In genomic region chr1:10161121-10161520, GRCh38 we compare ENCODE assay signal across 12 cellular contexts. TPM values are rescaled to one million over a fixed set of nuclear protein-coding genes. Genes with fewer than 3 reads are reported as not detected.
A peak's percentile ranks its signal among the peaks of the same experiment; 100 is the strongest.
DNase-seq lines count a peak whose midpoint lies in the region; ATAC-seq and TF ChIP-seq lines count a peak whose summit lies in the region.
"Had no signal": no experiment of that assay in that cellular context is flagged by ENCODE, and none has a peak within 500 bp of the region (broad histone marks: within the 10 kb centered on the region; RNA-seq: fewer than 3 reads in every experiment).

No MANE protein-coding gene starts in this region.

- H3K27ac ChIP-seq in heart left ventricle: peak overlapping the region in 11 of 12 donors; percentile 2 to 85 (median 72)
- H3K27ac ChIP-seq: SJSA1, upper lobe of left lung had no signal

- intact Hi-C loops in heart left ventricle (cut with DNase I) (no loop called here), left cardiac atrium (cut with DNase I) (no loop called here), left ventricle myocardium superior (cut with micrococcal nuclease) (no loop called here), posterior cingulate gyrus (cut with DNase I) (no loop called here)

- H3K4me1 ChIP-seq in heart left ventricle: peaks cover 0 to 17% (median 3%) of the 10 kb centered on the region in 12 donors
- H3K4me1 ChIP-seq: SJSA1, upper lobe of left lung had no signal

- TF ChIP-seq POLR2A in heart left ventricle (IDR thresholded peaks at IDR 0.05): no peak

- H3K9me3 ChIP-seq in heart left ventricle: no peaks in the 10 kb centered on the region
- H3K9me3 ChIP-seq: SJSA1, upper lobe of left lung had no signal

- H3K27me3 ChIP-seq in heart left ventricle: no peaks in the 10 kb centered on the region
- H3K27me3 ChIP-seq: SJSA1, upper lobe of left lung had no signal

- ATAC-seq in heart left ventricle (peak in 1 of 4 donors; percentile 28), left cardiac atrium (no peak), left ventricle myocardium superior (peak; percentile 37), HG03280 (IDR thresholded peaks at IDR 0.05; ENCODE audit: unreplicated experiment) (no peak), HG03095 (IDR thresholded peaks at IDR 0.05; ENCODE audit: unreplicated experiment) (no peak)
- ATAC-seq: naive thymus-derived CD8-positive, alpha-beta T cell had no signal

- 67 to 80% (median 70%) methylated on average over 11 of the region's 11 CpGs for WGBS in heart left ventricle, 4 donors

- TF ChIP-seq CTCF in heart left ventricle (IDR thresholded peaks at IDR 0.05): no peak

- H3K4me3 ChIP-seq in heart left ventricle: no peak overlapping the region
- H3K4me3 ChIP-seq: SJSA1, upper lobe of left lung had no signal

- H3K36me3 ChIP-seq in heart left ventricle: peaks cover 0 to 96% (median 74%) of the 10 kb centered on the region in 9 donors

- DNase-seq in heart left ventricle (no peak), left cardiac atrium (no peak), left ventricle myocardium superior (no peak), posterior cingulate gyrus (peak in 6 of 10 donors; percentile 33 to 92 (median 54)), NCI-H446 treated with DMSO at 0.1 percent for 48 hours (lab: John Stamatoyannopoulos, UW) (no peak), NCI-H146 treated with DMSO at 0.1 percent for 48 hours (lab: John Stamatoyannopoulos, UW; ENCODE audit: unreplicated experiment) (no peak)
- DNase-seq: activated CD8-positive, alpha-beta memory T cell treated with anti-CD3 and anti-CD28 coated beads for 24 hours; naive thymus-derived CD8-positive, alpha-beta T cell; upper lobe of left lung had no signal

RNA-seq across cellular contexts. Expression of gene KIF1B, which starts 49.2 kb away (rescaled TPM):
- total RNA-seq in heart left ventricle: 100 to 1,000 TPM in 2 of 9 donors, 10 to 100 TPM in 7; 65.5 to 137 (median 82.0) TPM
- 10 to 100 TPM; 25.0 to 65.9 TPM for polyA plus RNA-seq in heart left ventricle
- 10 to 100 TPM; 46.1 to 54.2 TPM for total RNA-seq in left cardiac atrium
- total RNA-seq in left ventricle myocardium superior: 69.3 TPM

Comparison
In these comparisons a context has a peak if more than half of its experiments do, and no peak if none do; other contexts are left out.
1. DNase-seq: peak in posterior cingulate gyrus (6 of 10); none in heart left ventricle (0 of 5), left cardiac atrium (single experiment), left ventricle myocardium superior (single experiment), NCI-H446 treated with DMSO at 0.1 percent for 48 hours (single experiment) and NCI-H146 treated with DMSO at 0.1 percent for 48 hours (single experiment).